In genomic region chr7:98090116-98090515, GRCh38 we compare ENCODE assay signal across 27 cellular contexts.
"Had no signal": no experiment of that assay in that cellular context is flagged by ENCODE, and none has a peak within 500 bp of the region (broad histone marks: within the 10 kb centered on the region; RNA-seq: fewer than 3 reads in every experiment).

No MANE protein-coding gene starts in this region.

- FAIRE-seq: keratinocyte, pancreas, urothelium cell line had no signal

- H3K9me3 ChIP-seq: mucosa of descending colon, pancreas, prostate gland, upper lobe of right lung had no signal

- H3K4me3 ChIP-seq: left lung, lower lobe of right lung, mucosa of descending colon, pancreas, prostate gland, skin epidermis, spleen, suprapubic skin, thoracic aorta, tibial nerve, upper lobe of right lung had no signal

- H3K4me1 ChIP-seq: left lung, lower lobe of right lung, pancreas, spleen, tibial nerve, upper lobe of right lung had no signal

- H3K27ac ChIP-seq: left lung, lower lobe of right lung, pancreas, prostate gland, skin epidermis, spleen, suprapubic skin, thoracic aorta, tibial nerve, upper lobe of right lung had no signal

- DNase-seq: hippocampal formation; kidney glomerular epithelial cell; left cardiac atrium; left lung; lower lobe of right lung; mesendoderm; midbrain; mucosa of descending colon; naive thymus-derived CD4-positive, alpha-beta T cell; posterior cingulate gyrus; retina; right cardiac atrium; spleen; stimulated activated CD4-positive, alpha-beta T cell treated with anti-CD3 and anti-CD28 coated beads, Interleukin-4, amount 100 ng/mL, for 24 hours; stimulated activated naive CD4-positive, alpha-beta T cell; upper lobe of right lung had no signal

- H3K27me3 ChIP-seq: left lung, pancreas, suprapubic skin, upper lobe of right lung had no signal

- H3K36me3 ChIP-seq: left lung, lower lobe of right lung, pancreas, prostate gland, spleen, suprapubic skin, thoracic aorta, tibial nerve, upper lobe of right lung had no signal

- ATAC-seq: left cardiac atrium; left lung; lower lobe of right lung; mucosa of descending colon; naive thymus-derived CD4-positive, alpha-beta T cell; natural killer cell treated with Interleukin-12 subunit alpha and Interleukin-12 subunit beta and Interleukin-15 and Interleukin-18, amount 100 ng/mL, for 72 hours; pancreas; right cardiac atrium; sciatic nerve; stimulated activated effector memory CD8-positive, alpha-beta T cell treated with anti-CD3 and anti-CD28 coated beads, Interleukin-12 subunit alpha, Interleukin-12 subunit beta, amount 100 ng/mL, for 72 hours; upper lobe of right lung had no signal
